In the genomic region with DNA sequence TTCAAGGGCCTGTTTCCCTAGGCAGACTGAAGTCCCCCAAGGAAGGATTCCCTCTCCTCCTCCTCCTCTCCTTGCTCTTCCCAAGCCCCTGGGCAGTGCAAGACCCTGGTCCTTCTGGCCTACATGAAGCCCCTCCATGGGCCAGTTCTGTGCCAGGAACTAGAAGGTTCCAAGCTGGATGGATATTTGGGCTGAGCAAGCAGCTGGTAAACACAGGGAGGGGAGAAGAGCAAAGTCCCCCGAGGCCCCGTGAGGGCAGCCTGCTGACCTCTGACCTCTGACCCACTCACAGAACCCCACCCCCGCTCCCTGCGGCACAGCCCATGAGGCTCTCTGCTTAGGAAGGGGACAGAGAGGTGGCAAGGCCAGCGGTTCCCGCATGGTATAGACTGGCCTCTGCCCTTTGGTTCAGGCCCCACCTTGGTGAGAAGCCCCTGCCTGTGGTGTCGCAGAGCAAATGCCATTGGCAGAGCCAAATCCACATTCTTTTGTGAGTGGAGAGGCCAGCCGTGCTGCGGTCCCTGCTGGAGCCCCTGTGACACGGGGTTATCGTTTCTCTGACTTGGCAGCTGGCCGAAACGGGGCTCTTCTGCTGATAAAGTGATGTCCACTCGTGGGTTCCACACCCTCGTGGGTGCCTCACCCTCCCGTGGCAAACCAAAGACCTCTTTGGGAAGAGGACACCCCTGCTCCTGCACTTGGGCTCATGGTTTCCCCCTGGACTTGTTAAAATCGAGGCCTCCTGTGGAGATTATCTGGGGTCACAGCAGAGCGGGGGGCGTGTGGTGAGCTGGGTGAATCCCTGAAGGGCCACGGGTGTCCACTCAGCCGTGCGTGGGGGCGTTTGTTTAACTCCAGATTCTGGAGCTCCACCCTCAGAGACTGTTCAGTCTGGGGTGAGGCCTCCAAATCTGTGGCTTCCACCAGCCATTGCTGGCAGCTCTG, we compare ENCODE assay signal across 1 cellular context.
TF ChIP-seq lines count a peak whose summit lies in the region.

No MANE protein-coding gene starts in this region.

TF ChIP-seq in HepG2, 621 proteins besides CTCF, POLR2A, EP300 and RAD21 (continued from another document and continues in another):
- TF ChIP-seq, protein P1, sequence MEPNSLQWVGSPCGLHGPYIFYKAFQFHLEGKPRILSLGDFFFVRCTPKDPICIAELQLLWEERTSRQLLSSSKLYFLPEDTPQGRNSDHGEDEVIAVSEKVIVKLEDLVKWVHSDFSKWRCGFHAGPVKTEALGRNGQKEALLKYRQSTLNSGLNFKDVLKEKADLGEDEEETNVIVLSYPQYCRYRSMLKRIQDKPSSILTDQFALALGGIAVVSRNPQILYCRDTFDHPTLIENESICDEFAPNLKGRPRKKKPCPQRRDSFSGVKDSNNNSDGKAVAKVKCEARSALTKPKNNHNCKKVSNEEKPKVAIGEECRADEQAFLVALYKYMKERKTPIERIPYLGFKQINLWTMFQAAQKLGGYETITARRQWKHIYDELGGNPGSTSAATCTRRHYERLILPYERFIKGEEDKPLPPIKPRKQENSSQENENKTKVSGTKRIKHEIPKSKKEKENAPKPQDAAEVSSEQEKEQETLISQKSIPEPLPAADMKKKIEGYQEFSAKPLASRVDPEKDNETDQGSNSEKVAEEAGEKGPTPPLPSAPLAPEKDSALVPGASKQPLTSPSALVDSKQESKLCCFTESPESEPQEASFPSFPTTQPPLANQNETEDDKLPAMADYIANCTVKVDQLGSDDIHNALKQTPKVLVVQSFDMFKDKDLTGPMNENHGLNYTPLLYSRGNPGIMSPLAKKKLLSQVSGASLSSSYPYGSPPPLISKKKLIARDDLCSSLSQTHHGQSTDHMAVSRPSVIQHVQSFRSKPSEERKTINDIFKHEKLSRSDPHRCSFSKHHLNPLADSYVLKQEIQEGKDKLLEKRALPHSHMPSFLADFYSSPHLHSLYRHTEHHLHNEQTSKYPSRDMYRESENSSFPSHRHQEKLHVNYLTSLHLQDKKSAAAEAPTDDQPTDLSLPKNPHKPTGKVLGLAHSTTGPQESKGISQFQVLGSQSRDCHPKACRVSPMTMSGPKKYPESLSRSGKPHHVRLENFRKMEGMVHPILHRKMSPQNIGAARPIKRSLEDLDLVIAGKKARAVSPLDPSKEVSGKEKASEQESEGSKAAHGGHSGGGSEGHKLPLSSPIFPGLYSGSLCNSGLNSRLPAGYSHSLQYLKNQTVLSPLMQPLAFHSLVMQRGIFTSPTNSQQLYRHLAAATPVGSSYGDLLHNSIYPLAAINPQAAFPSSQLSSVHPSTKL (CRISPR knock-in tag; IDR thresholded peaks at IDR 0.05): peak; percentile 46; the same call in 1 of the 2 replicates
- TF ChIP-seq, protein P2, sequence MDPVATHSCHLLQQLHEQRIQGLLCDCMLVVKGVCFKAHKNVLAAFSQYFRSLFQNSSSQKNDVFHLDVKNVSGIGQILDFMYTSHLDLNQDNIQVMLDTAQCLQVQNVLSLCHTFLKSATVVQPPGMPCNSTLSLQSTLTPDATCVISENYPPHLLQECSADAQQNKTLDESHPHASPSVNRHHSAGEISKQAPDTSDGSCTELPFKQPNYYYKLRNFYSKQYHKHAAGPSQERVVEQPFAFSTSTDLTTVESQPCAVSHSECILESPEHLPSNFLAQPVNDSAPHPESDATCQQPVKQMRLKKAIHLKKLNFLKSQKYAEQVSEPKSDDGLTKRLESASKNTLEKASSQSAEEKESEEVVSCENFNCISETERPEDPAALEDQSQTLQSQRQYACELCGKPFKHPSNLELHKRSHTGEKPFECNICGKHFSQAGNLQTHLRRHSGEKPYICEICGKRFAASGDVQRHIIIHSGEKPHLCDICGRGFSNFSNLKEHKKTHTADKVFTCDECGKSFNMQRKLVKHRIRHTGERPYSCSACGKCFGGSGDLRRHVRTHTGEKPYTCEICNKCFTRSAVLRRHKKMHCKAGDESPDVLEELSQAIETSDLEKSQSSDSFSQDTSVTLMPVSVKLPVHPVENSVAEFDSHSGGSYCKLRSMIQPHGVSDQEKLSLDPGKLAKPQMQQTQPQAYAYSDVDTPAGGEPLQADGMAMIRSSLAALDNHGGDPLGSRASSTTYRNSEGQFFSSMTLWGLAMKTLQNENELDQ (CRISPR knock-in tag; IDR thresholded peaks at IDR 0.05; ENCODE audit: borderline replicate concordance): no peak
- TF ChIP-seq KLF12 (CRISPR knock-in tag; IDR thresholded peaks at IDR 0.05; ENCODE audit: borderline replicate concordance): no peak
- TF ChIP-seq ZSCAN20 (CRISPR knock-in tag; IDR thresholded peaks at IDR 0.05; ENCODE audit: borderline replicate concordance): no peak
- no peak for TF ChIP-seq KMT2A (CRISPR knock-in tag; IDR thresholded peaks at IDR 0.05)
- TF ChIP-seq AHR (CRISPR knock-in tag; IDR thresholded peaks at IDR 0.05): no peak
- TF ChIP-seq, protein P3, sequence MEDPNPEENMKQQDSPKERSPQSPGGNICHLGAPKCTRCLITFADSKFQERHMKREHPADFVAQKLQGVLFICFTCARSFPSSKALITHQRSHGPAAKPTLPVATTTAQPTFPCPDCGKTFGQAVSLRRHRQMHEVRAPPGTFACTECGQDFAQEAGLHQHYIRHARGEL (CRISPR knock-in tag; IDR thresholded peaks at IDR 0.05): no peak
- no peak for TF ChIP-seq CHD2 (IDR thresholded peaks at IDR 0.05; ENCODE audit: low read depth, low read length)
- TF ChIP-seq NFIC (IDR thresholded peaks at IDR 0.05; ENCODE audit: low read length): no peak
- no peak for TF ChIP-seq HOXD1 (CRISPR knock-in tag; IDR thresholded peaks at IDR 0.05)
- TF ChIP-seq ZBTB1 (CRISPR knock-in tag; IDR thresholded peaks at IDR 0.05; ENCODE audit: borderline replicate concordance): no peak
- TF ChIP-seq, protein P4, sequence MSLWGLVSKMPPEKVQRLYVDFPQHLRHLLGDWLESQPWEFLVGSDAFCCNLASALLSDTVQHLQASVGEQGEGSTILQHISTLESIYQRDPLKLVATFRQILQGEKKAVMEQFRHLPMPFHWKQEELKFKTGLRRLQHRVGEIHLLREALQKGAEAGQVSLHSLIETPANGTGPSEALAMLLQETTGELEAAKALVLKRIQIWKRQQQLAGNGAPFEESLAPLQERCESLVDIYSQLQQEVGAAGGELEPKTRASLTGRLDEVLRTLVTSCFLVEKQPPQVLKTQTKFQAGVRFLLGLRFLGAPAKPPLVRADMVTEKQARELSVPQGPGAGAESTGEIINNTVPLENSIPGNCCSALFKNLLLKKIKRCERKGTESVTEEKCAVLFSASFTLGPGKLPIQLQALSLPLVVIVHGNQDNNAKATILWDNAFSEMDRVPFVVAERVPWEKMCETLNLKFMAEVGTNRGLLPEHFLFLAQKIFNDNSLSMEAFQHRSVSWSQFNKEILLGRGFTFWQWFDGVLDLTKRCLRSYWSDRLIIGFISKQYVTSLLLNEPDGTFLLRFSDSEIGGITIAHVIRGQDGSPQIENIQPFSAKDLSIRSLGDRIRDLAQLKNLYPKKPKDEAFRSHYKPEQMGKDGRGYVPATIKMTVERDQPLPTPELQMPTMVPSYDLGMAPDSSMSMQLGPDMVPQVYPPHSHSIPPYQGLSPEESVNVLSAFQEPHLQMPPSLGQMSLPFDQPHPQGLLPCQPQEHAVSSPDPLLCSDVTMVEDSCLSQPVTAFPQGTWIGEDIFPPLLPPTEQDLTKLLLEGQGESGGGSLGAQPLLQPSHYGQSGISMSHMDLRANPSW (CRISPR knock-in tag; IDR thresholded peaks at IDR 0.05; ENCODE audit: borderline replicate concordance): no peak
- TF ChIP-seq SAFB2 (CRISPR knock-in tag; IDR thresholded peaks at IDR 0.05; ENCODE audit: borderline replicate concordance, low read depth): no peak
- no peak for TF ChIP-seq GTF2F1 (IDR thresholded peaks at IDR 0.05; ENCODE audit: low read length)
- TF ChIP-seq RBFOX2 (IDR thresholded peaks at IDR 0.05; ENCODE audit: low read depth, low read length): no peak
- TF ChIP-seq, protein P5, sequence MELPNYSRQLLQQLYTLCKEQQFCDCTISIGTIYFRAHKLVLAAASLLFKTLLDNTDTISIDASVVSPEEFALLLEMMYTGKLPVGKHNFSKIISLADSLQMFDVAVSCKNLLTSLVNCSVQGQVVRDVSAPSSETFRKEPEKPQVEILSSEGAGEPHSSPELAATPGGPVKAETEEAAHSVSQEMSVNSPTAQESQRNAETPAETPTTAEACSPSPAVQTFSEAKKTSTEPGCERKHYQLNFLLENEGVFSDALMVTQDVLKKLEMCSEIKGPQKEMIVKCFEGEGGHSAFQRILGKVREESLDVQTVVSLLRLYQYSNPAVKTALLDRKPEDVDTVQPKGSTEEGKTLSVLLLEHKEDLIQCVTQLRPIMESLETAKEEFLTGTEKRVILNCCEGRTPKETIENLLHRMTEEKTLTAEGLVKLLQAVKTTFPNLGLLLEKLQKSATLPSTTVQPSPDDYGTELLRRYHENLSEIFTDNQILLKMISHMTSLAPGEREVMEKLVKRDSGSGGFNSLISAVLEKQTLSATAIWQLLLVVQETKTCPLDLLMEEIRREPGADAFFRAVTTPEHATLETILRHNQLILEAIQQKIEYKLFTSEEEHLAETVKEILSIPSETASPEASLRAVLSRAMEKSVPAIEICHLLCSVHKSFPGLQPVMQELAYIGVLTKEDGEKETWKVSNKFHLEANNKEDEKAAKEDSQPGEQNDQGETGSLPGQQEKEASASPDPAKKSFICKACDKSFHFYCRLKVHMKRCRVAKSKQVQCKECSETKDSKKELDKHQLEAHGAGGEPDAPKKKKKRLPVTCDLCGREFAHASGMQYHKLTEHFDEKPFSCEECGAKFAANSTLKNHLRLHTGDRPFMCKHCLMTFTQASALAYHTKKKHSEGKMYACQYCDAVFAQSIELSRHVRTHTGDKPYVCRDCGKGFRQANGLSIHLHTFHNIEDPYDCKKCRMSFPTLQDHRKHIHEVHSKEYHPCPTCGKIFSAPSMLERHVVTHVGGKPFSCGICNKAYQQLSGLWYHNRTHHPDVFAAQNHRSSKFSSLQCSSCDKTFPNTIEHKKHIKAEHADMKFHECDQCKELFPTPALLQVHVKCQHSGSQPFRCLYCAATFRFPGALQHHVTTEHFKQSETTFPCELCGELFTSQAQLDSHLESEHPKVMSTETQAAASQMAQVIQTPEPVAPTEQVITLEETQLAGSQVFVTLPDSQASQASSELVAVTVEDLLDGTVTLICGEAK (IDR thresholded peaks at IDR 0.05): no peak
- TF ChIP-seq, protein P5 (CRISPR knock-in tag; IDR thresholded peaks at IDR 0.05): peak; percentile 43
- peak; percentile 75 for TF ChIP-seq PITX1 (CRISPR knock-in tag; IDR thresholded peaks at IDR 0.05)
- TF ChIP-seq, protein P6, sequence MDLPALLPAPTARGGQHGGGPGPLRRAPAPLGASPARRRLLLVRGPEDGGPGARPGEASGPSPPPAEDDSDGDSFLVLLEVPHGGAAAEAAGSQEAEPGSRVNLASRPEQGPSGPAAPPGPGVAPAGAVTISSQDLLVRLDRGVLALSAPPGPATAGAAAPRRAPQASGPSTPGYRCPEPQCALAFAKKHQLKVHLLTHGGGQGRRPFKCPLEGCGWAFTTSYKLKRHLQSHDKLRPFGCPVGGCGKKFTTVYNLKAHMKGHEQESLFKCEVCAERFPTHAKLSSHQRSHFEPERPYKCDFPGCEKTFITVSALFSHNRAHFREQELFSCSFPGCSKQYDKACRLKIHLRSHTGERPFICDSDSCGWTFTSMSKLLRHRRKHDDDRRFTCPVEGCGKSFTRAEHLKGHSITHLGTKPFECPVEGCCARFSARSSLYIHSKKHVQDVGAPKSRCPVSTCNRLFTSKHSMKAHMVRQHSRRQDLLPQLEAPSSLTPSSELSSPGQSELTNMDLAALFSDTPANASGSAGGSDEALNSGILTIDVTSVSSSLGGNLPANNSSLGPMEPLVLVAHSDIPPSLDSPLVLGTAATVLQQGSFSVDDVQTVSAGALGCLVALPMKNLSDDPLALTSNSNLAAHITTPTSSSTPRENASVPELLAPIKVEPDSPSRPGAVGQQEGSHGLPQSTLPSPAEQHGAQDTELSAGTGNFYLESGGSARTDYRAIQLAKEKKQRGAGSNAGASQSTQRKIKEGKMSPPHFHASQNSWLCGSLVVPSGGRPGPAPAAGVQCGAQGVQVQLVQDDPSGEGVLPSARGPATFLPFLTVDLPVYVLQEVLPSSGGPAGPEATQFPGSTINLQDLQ (CRISPR knock-in tag; IDR thresholded peaks at IDR 0.05): no peak
- TF ChIP-seq ZSCAN29 (CRISPR knock-in tag; conservative IDR thresholded peaks at IDR 0.05): no peak
- 0 out of 2 replicates have a peak, but pooled peaks have one; percentile 32 for TF ChIP-seq IRX3 (CRISPR knock-in tag; IDR thresholded peaks at IDR 0.05; ENCODE audit: borderline replicate concordance, low read depth)
- TF ChIP-seq, protein P7, sequence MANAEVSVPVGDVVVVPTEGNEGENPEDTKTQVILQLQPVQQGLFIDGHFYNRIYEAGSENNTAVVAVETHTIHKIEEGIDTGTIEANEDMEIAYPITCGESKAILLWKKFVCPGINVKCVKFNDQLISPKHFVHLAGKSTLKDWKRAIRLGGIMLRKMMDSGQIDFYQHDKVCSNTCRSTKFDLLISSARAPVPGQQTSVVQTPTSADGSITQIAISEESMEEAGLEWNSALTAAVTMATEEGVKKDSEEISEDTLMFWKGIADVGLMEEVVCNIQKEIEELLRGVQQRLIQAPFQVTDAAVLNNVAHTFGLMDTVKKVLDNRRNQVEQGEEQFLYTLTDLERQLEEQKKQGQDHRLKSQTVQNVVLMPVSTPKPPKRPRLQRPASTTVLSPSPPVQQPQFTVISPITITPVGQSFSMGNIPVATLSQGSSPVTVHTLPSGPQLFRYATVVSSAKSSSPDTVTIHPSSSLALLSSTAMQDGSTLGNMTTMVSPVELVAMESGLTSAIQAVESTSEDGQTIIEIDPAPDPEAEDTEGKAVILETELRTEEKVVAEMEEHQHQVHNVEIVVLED (CRISPR knock-in tag; IDR thresholded peaks at IDR 0.05; ENCODE audit: borderline replicate concordance): peak; percentile 39; the same call in 1 of the 2 replicates
- no peak for TF ChIP-seq KLF16 (CRISPR knock-in tag; IDR thresholded peaks at IDR 0.05)
- peak; percentile 99 for TF ChIP-seq NR2F6 (IDR thresholded peaks at IDR 0.05)
- TF ChIP-seq NR2F6 (CRISPR knock-in tag; IDR thresholded peaks at IDR 0.05): peak; percentile 98
- no peak for TF ChIP-seq SMYD3 (CRISPR knock-in tag; IDR thresholded peaks at IDR 0.05)
- TF ChIP-seq ZNF329 (CRISPR knock-in tag; IDR thresholded peaks at IDR 0.05; ENCODE audit: low read depth): no peak
- 0 out of 2 replicates have a peak, but pooled peaks have one; percentile 41 for TF ChIP-seq BRD4 (CRISPR knock-in tag; IDR thresholded peaks at IDR 0.05)
- TF ChIP-seq ZC3H13 (CRISPR knock-in tag; IDR thresholded peaks at IDR 0.05): no peak
